16 cellular contexts compared by ENCODE assay signal in genomic region chr14:70810621-70811020, GRCh38. TPM values are rescaled to one million over a fixed set of nuclear protein-coding genes. Genes with fewer than 3 reads are reported as not detected.
DNase-seq lines count a peak whose midpoint lies in the region; ATAC-seq and TF ChIP-seq lines count a peak whose summit lies in the region.
"Had no signal": no experiment of that assay in that cellular context is flagged by ENCODE, and none has a peak within 500 bp of the region (broad histone marks: within the 10 kb centered on the region; RNA-seq: fewer than 3 reads in every experiment).

No MANE protein-coding gene starts in this region.

- peaks cover 5% of the 10 kb centered on the region for H3K27me3 Mint-ChIP-seq in activated T-cell treated with anti-CD3 and anti-CD28 coated beads, Interleukin-2, amount 50 U/mL, for 72 hours (ENCODE audit: low read depth)
- H3K27me3 Mint-ChIP-seq: activated naive CD8-positive, alpha-beta T cell treated with anti-CD3 and anti-CD28 coated beads for 36 hours had no signal

- H3K9me3 ChIP-seq in SU-DHL-6 (ENCODE audit: insufficient read depth, low read length) (no peaks in the 10 kb centered on the region), iPS-15b (ENCODE audit: control insufficient read depth, insufficient read depth, low read length) (no peaks in the 10 kb centered on the region), suprapubic skin (no peaks in the 10 kb centered on the region)
- H3K9me3 ChIP-seq: colonic mucosa, upper lobe of left lung had no signal

- no peaks in the 10 kb centered on the region for H3K27me3 ChIP-seq in SU-DHL-6 (ENCODE audit: low read length)
- H3K27me3 ChIP-seq in iPS-15b (ENCODE audit: control insufficient read depth, insufficient read depth, low read length) = no peaks in the 10 kb centered on the region
- H3K27me3 ChIP-seq in suprapubic skin = peaks cover 10% of the 10 kb centered on the region
- H3K27me3 ChIP-seq: colonic mucosa had no signal

- H3K9me2 ChIP-seq in SU-DHL-6 (replicated peaks; ENCODE audit: insufficient read depth, low read length) = no peaks in the 10 kb centered on the region

- TF ChIP-seq POLR2A in suprapubic skin (IDR thresholded peaks at IDR 0.05) = no peak

- peak overlapping the region; percentile 90 for H3K4me2 ChIP-seq in SU-DHL-6 (ENCODE audit: low read depth, low read length, poor library complexity, severe bottlenecking)

- 62% methylated on average over 7 of the region's 7 CpGs for WGBS in suprapubic skin

- no peak overlapping the region for H3K4me3 Mint-ChIP-seq in activated T-cell treated with anti-CD3 and anti-CD28 coated beads, Interleukin-2, amount 50 U/mL, for 72 hours
- H3K4me3 Mint-ChIP-seq: activated naive CD8-positive, alpha-beta T cell treated with anti-CD3 and anti-CD28 coated beads for 36 hours had no signal

- H3K27ac ChIP-seq in SU-DHL-6 (ENCODE audit: low read depth, low read length) (no peak overlapping the region), suprapubic skin (no peak overlapping the region)
- H3K27ac ChIP-seq: colonic mucosa had no signal

- TF ChIP-seq CTCF in SU-DHL-6 (IDR thresholded peaks at IDR 0.05; ENCODE audit: insufficient read depth, low read length, poor library complexity, severe bottlenecking) (no peak), suprapubic skin (IDR thresholded peaks at IDR 0.05) (no peak)

- H3K9ac ChIP-seq in SU-DHL-6 (ENCODE audit: low read length) (peak overlapping the region; percentile 73), iPS-15b (ENCODE audit: low read depth, low read length) (peak overlapping the region; percentile 57)

- peak; percentile 30 for DNase-seq in activated CD8-positive, alpha-beta memory T cell treated with anti-CD3 and anti-CD28 coated beads for 24 hours
- no peak for DNase-seq in activated CD8-positive, alpha-beta memory T cell treated with anti-CD3 and anti-CD28 coated beads, Interleukin-2, amount 50 U/mL, for 48 hours
- DNase-seq in suprapubic skin (ENCODE audit: low spot score in 2 of 2) = no peak
- no peak for DNase-seq in activated CD4-positive, CD25-positive, alpha-beta regulatory T cell (lab: John Stamatoyannopoulos, UW)
- no peak for DNase-seq in activated T-cell treated with anti-CD3 and anti-CD28 coated beads, Interleukin-2, amount 50 U/mL, for 72 hours
- DNase-seq in midbrain (lab: John Stamatoyannopoulos, UW) = no peak
- DNase-seq: activated naive CD8-positive, alpha-beta T cell treated with anti-CD3 and anti-CD28 coated beads for 36 hours; colonic mucosa; COR-L47; left ventricle myocardium superior; NCI-H1048; NCI-H345; occipital lobe; upper lobe of left lung had no signal

- H3K79me2 ChIP-seq in SU-DHL-6 (ENCODE audit: insufficient read depth, low read length) = peaks cover 27% of the 10 kb centered on the region

- H3K9me3 Mint-ChIP-seq in activated T-cell treated with anti-CD3 and anti-CD28 coated beads, Interleukin-2, amount 50 U/mL, for 72 hours = no peaks in the 10 kb centered on the region
- H3K9me3 Mint-ChIP-seq: activated naive CD8-positive, alpha-beta T cell treated with anti-CD3 and anti-CD28 coated beads for 36 hours had no signal

- ATAC-seq in activated T-cell treated with anti-CD3 and anti-CD28 coated beads, Interleukin-2, amount 50 U/mL, for 72 hours (replicated peaks in 1 of 2) = no peak
- ATAC-seq: left ventricle myocardium superior had no signal

- no peaks in the 10 kb centered on the region for H4K20me1 ChIP-seq in SU-DHL-6 (ENCODE audit: low read depth, low read length)

- H3K4me1 ChIP-seq in iPS-15b (ENCODE audit: control insufficient read depth, insufficient read depth, low read length) = peaks cover 18% of the 10 kb centered on the region
- H3K4me1 ChIP-seq in suprapubic skin = peaks cover 22% of the 10 kb centered on the region
- H3K4me1 ChIP-seq: colonic mucosa had no signal

- no peak for TF ChIP-seq EP300 in suprapubic skin (IDR thresholded peaks at IDR 0.05)

- H3K36me3 Mint-ChIP-seq in activated T-cell treated with anti-CD3 and anti-CD28 coated beads, Interleukin-2, amount 50 U/mL, for 72 hours (ENCODE audit: insufficient read depth in 2 of 2) = peaks cover 0 to 2% of the 10 kb centered on the region in 2 donors

- peak overlapping the region; percentile 74 for H3K4me3 ChIP-seq in SU-DHL-6 (ENCODE audit: insufficient read depth, low read length, poor library complexity, severe bottlenecking)
- H3K4me3 ChIP-seq in iPS-15b (ENCODE audit: low read depth, low read length) = peak overlapping the region; percentile 80
- peak overlapping the region; percentile 63 for H3K4me3 ChIP-seq in suprapubic skin

- H3K36me3 ChIP-seq in SU-DHL-6 (ENCODE audit: low read length) = 0 out of 2 replicates have a peak, but pooled peaks cover 5% of the 10 kb centered on the region
- peaks cover 2% of the 10 kb centered on the region for H3K36me3 ChIP-seq in iPS-15b (ENCODE audit: control insufficient read depth, insufficient read depth, low read length)
- H3K36me3 ChIP-seq in suprapubic skin = no peaks in the 10 kb centered on the region
- H3K36me3 ChIP-seq: colonic mucosa, upper lobe of left lung had no signal

- H3K27ac Mint-ChIP-seq in activated T-cell treated with anti-CD3 and anti-CD28 coated beads, Interleukin-2, amount 50 U/mL, for 72 hours = no peak overlapping the region

- peaks cover 15% of the 10 kb centered on the region; the same call in 1 of the 2 replicates for H3F3A ChIP-seq in SU-DHL-6 (ENCODE audit: insufficient read depth)

- no peak overlapping the region for H2AFZ ChIP-seq in SU-DHL-6 (ENCODE audit: low read depth, low read length, severe bottlenecking)

- H3K4me1 Mint-ChIP-seq in activated T-cell treated with anti-CD3 and anti-CD28 coated beads, Interleukin-2, amount 50 U/mL, for 72 hours (ENCODE audit: low read depth) = peaks cover 14% of the 10 kb centered on the region

RNA-seq across cellular contexts. Expression of gene MAP3K9, which starts 1.3 kb away (rescaled TPM):
- total RNA-seq in suprapubic skin = 10 to 100 TPM; 12.6 to 16.5 (median 14.7) TPM
- total RNA-seq in activated T-cell treated with anti-CD3 and anti-CD28 coated beads, Interleukin-2, amount 50 U/mL, for 72 hours = 1 to 10 TPM; 6.2 to 7.5 TPM
